ENCODE assay signal across 14 cellular contexts in the genomic region with DNA sequence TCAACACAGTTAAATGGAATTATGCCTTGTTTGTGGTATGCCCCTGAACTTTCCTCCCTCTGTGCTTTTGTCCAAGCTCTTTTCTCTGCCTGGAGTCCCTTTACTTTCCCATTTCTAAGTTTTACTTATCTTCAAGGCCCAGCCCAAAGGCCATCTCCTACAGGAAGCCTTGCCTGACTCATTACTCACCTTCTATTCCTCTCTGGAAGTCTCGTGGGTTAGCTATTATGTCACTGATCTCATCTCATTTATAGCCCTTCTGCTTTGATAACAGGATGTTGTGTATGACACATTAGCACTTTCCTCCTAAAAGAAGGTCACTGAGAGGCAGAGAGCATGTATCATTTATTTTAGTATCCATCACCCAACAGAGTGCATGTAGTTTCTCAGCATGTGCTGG.
DNase-seq lines count a peak whose midpoint lies in the region; ATAC-seq and TF ChIP-seq lines count a peak whose summit lies in the region.
"Had no signal": no experiment of that assay in that cellular context is flagged by ENCODE, and none has a peak within 500 bp of the region (broad histone marks: within the 10 kb centered on the region; RNA-seq: fewer than 3 reads in every experiment).

No MANE protein-coding gene starts in this region.

- H2AFZ ChIP-seq in Loucy (ENCODE audit: low read length) (0 out of 2 replicates have a peak overlapping the region, but pooled peaks have one; percentile 33), osteoblast (ENCODE audit: low read length) (no peak overlapping the region)

- no peak for TF ChIP-seq CTCF in Loucy (conservative IDR thresholded peaks at IDR 0.05; ENCODE audit: low read length)
- TF ChIP-seq CTCF in choroid plexus epithelial cell (conservative IDR thresholded peaks at IDR 0.05; ENCODE audit: low read depth, low read length): no peak
- no peak for TF ChIP-seq CTCF in nephron (IDR thresholded peaks at IDR 0.05; ENCODE audit: unreplicated experiment in 3 of 3)
- no peak for TF ChIP-seq CTCF in osteoblast (IDR thresholded peaks at IDR 0.05; ENCODE audit: extremely low read depth, low read depth, low read length)

- H3K36me3 Mint-ChIP-seq in nephron (ENCODE audit: low read depth): peaks cover 5% of the 10 kb centered on the region
- H3K36me3 Mint-ChIP-seq: activated naive CD8-positive, alpha-beta T cell had no signal

- H3K4me3 Mint-ChIP-seq in nephron: no peak overlapping the region
- H3K4me3 Mint-ChIP-seq: activated CD4-positive, alpha-beta T cell treated with anti-CD3 and anti-CD28 coated beads, Interleukin-2, amount 10 ng/mL, durations not matched to agents 24 days and 14 days; activated naive CD8-positive, alpha-beta T cell; effector memory CD8-positive, alpha-beta T cell had no signal

- H4K20me1 ChIP-seq in Loucy (ENCODE audit: insufficient read depth, low read length, poor library complexity, severe bottlenecking) (no peaks in the 10 kb centered on the region), osteoblast (ENCODE audit: insufficient read depth, low read length) (peaks cover 17% of the 10 kb centered on the region)

- H3K9ac ChIP-seq in Loucy (ENCODE audit: low read depth, low read length, poor library complexity, severe bottlenecking): no peak overlapping the region

- H3F3A ChIP-seq in Loucy (ENCODE audit: low read depth): no peaks in the 10 kb centered on the region

- no peaks in the 10 kb centered on the region for H3K9me3 Mint-ChIP-seq in nephron
- H3K9me3 Mint-ChIP-seq: activated CD4-positive, alpha-beta T cell treated with anti-CD3 and anti-CD28 coated beads, Interleukin-2, amount 10 ng/mL, durations not matched to agents 24 days and 14 days; effector memory CD8-positive, alpha-beta T cell had no signal

- H3K79me2 ChIP-seq in Loucy (ENCODE audit: insufficient read depth, low read length): no peaks in the 10 kb centered on the region
- no peaks in the 10 kb centered on the region for H3K79me2 ChIP-seq in osteoblast (ENCODE audit: insufficient read depth, low read length)

- H3K27ac Mint-ChIP-seq in nephron: peak overlapping the region; percentile 5 to 94 (median 43)
- H3K27ac Mint-ChIP-seq: activated CD4-positive, alpha-beta T cell treated with anti-CD3 and anti-CD28 coated beads, Interleukin-2, amount 10 ng/mL, durations not matched to agents 24 days and 14 days; activated naive CD8-positive, alpha-beta T cell; effector memory CD8-positive, alpha-beta T cell had no signal

- H3K4me3 ChIP-seq in Loucy (ENCODE audit: low read length, poor library complexity, severe bottlenecking): no peak overlapping the region
- H3K4me3 ChIP-seq in choroid plexus epithelial cell (ENCODE audit: low read depth, low read length): no peak overlapping the region
- H3K4me3 ChIP-seq in osteoblast (ENCODE audit: insufficient read depth, low read length): no peak overlapping the region
- H3K4me3 ChIP-seq: SJSA1 had no signal

- H3K27me3 Mint-ChIP-seq in nephron (ENCODE audit: low read depth): peaks cover 7% of the 10 kb centered on the region
- H3K27me3 Mint-ChIP-seq: activated naive CD8-positive, alpha-beta T cell had no signal

- H3K27me3 ChIP-seq in Loucy (ENCODE audit: insufficient read depth, low read length, poor library complexity, severe bottlenecking) (no peaks in the 10 kb centered on the region), osteoblast (ENCODE audit: insufficient read depth, low read length) (peaks cover 13% of the 10 kb centered on the region)

- intact Hi-C loops in left ventricle myocardium superior (cut with micrococcal nuclease): no loop called here

- H3K27ac ChIP-seq in osteoblast (ENCODE audit: low read depth, low read length): no peak overlapping the region
- H3K27ac ChIP-seq: SJSA1 had no signal

- ATAC-seq in GM21576 (IDR thresholded peaks at IDR 0.05; ENCODE audit: unreplicated experiment): no peak
- ATAC-seq in left ventricle myocardium superior: no peak
- ATAC-seq: effector memory CD8-positive, alpha-beta T cell had no signal

- no peaks in the 10 kb centered on the region for H3K9me2 ChIP-seq in Loucy (replicated peaks; ENCODE audit: low read depth, low read length)

- peak; percentile 75 for DNase-seq in EL
- peak; percentile 30 for DNase-seq in choroid plexus epithelial cell (ENCODE audit: low read depth)
- no peak for DNase-seq in osteoblast (ENCODE audit: insufficient read length, low spot score, missing footprints)
- no peak for DNase-seq in left ventricle myocardium superior
- no peak for DNase-seq in globus pallidus (ENCODE audit: low spot score)
- DNase-seq: activated CD4-positive, alpha-beta T cell treated with anti-CD3 and anti-CD28 coated beads, Interleukin-2, amount 10 ng/mL, durations not matched to agents 24 days and 14 days; Calu3; effector memory CD8-positive, alpha-beta T cell; NCI-H2227 treated with DMSO at 0.1 percent for 48 hours had no signal

- H3K4me1 Mint-ChIP-seq in nephron: peaks cover 23% of the 10 kb centered on the region

- H3K4me1 ChIP-seq in Loucy (ENCODE audit: insufficient read depth, low read length, poor library complexity, severe bottlenecking) (peaks cover 8% of the 10 kb centered on the region), osteoblast (ENCODE audit: insufficient read depth, low read length) (peaks cover 11% of the 10 kb centered on the region)

- H3K9me3 ChIP-seq in Loucy (ENCODE audit: insufficient read depth, low read depth, low read length) (no peaks in the 10 kb centered on the region), osteoblast (ENCODE audit: low read depth, low read length) (no peaks in the 10 kb centered on the region)
- H3K9me3 ChIP-seq: SJSA1 had no signal

- no peak overlapping the region for H3K4me2 ChIP-seq in Loucy (ENCODE audit: low read depth, low read length, poor library complexity, severe bottlenecking)
- H3K4me2 ChIP-seq in osteoblast (ENCODE audit: insufficient read depth, low read length): no peak overlapping the region

- no peaks in the 10 kb centered on the region for H3K36me3 ChIP-seq in Loucy (ENCODE audit: insufficient read depth, low read length)
- peaks cover 14% of the 10 kb centered on the region for H3K36me3 ChIP-seq in osteoblast (ENCODE audit: insufficient read depth, low read length)

Comparison
In these comparisons a context has a peak if more than half of its experiments do, and no peak if none do; other contexts are left out.
1. DNase-seq: peak in EL (single experiment) and choroid plexus epithelial cell (single experiment); none in osteoblast (single experiment), left ventricle myocardium superior (single experiment) and globus pallidus (single experiment).